8 cellular contexts compared by ENCODE assay signal in genomic region chr7:31735991-31736982, GRCh38. TPM values are rescaled to one million over a fixed set of nuclear protein-coding genes. Genes with fewer than 3 reads are reported as not detected.
DNase-seq lines count a peak whose midpoint lies in the region; ATAC-seq, FAIRE-seq and TF ChIP-seq lines count a peak whose summit lies in the region.

No MANE protein-coding gene starts in this region.

- peak; percentile 81 for FAIRE-seq in H54 (lab: Jason Lieb, UNC)

- no peaks in the 10 kb centered on the region for H3K36me3 Mint-ChIP-seq in stimulated activated effector memory CD8-positive, alpha-beta T cell treated with anti-CD3 and anti-CD28 coated beads, Interleukin-12 subunit alpha, Interleukin-12 subunit beta, amount 100 ng/mL, for 72 hours
- no peaks in the 10 kb centered on the region for H3K36me3 Mint-ChIP-seq in activated T-helper 1 cell treated with anti-CD3 and anti-CD28 coated beads, Interleukin-12 subunit alpha, Interleukin-12 subunit beta, Interleukin-2, Interleukin-4 antibody, amounts not matched to agents 30 ng/mL and 10 ng/mL and 1 ng/mL, durations not matched to agents 14 hours and 24 hours and 36 hours (ENCODE audit: low read depth)

- TF ChIP-seq CTCF in foreskin fibroblast (IDR thresholded peaks at IDR 0.05; ENCODE audit: low read depth, low read length): peak; percentile 90

- H3K27me3 Mint-ChIP-seq in activated T-helper 1 cell treated with anti-CD3 and anti-CD28 coated beads, Interleukin-12 subunit alpha, Interleukin-12 subunit beta, Interleukin-2, Interleukin-4 antibody, amounts not matched to agents 30 ng/mL and 10 ng/mL and 1 ng/mL, durations not matched to agents 14 hours and 24 hours and 36 hours (ENCODE audit: insufficient read depth): no peaks in the 10 kb centered on the region

- no peak for ATAC-seq in stimulated activated effector memory CD8-positive, alpha-beta T cell treated with anti-CD3 and anti-CD28 coated beads, Interleukin-12 subunit alpha, Interleukin-12 subunit beta, amount 100 ng/mL, for 72 hours

- H3K4me3 Mint-ChIP-seq in stimulated activated effector memory CD8-positive, alpha-beta T cell treated with anti-CD3 and anti-CD28 coated beads, Interleukin-12 subunit alpha, Interleukin-12 subunit beta, amount 100 ng/mL, for 72 hours: no peak overlapping the region
- no peak overlapping the region for H3K4me3 Mint-ChIP-seq in activated T-helper 1 cell treated with anti-CD3 and anti-CD28 coated beads, Interleukin-12 subunit alpha, Interleukin-12 subunit beta, Interleukin-2, Interleukin-4 antibody, amounts not matched to agents 30 ng/mL and 10 ng/mL and 1 ng/mL, durations not matched to agents 14 hours and 24 hours and 36 hours

- intact Hi-C loops in activated T-helper 1 cell treated with anti-CD3 and anti-CD28 coated beads, Interleukin-12 subunit alpha, Interleukin-12 subunit beta, Interleukin-2, Interleukin-4 antibody, amounts not matched to agents 30 ng/mL and 10 ng/mL and 1 ng/mL, durations not matched to agents 14 hours and 24 hours and 36 hours (cut with micrococcal nuclease): loop anchor here (2.0 kb wide), 1 partner anchor 601 kb away; no protein-coding TSS in a partner anchor

- DNase-seq in DMS153 treated with DMSO at 0.1 percent for 48 hours (lab: John Stamatoyannopoulos, UW; ENCODE audit: unreplicated experiment) (peak; percentile 88), H54 (ENCODE audit: insufficient read length, low spot score) (peak; percentile 74), NCI-H2029 (lab: John Stamatoyannopoulos, UW) (peak; percentile 40), T1000 (lab: John Stamatoyannopoulos, UW) (peak; percentile 35), foreskin fibroblast (peak; percentile 18 to 58), occipital lobe (lab: John Stamatoyannopoulos, UW) (peak; percentile 50)
- DNase-seq in stimulated activated effector memory CD8-positive, alpha-beta T cell treated with anti-CD3 and anti-CD28 coated beads, Interleukin-12 subunit alpha, Interleukin-12 subunit beta, amount 100 ng/mL, for 72 hours (ENCODE audit: low spot score in 2 of 2): no peak
- DNase-seq in activated T-helper 1 cell treated with anti-CD3 and anti-CD28 coated beads, Interleukin-12 subunit alpha, Interleukin-12 subunit beta, Interleukin-2, Interleukin-4 antibody, amounts not matched to agents 30 ng/mL and 10 ng/mL and 1 ng/mL, durations not matched to agents 14 hours and 24 hours and 36 hours (ENCODE audit: low spot score): no peak

- H3K9me3 Mint-ChIP-seq in stimulated activated effector memory CD8-positive, alpha-beta T cell treated with anti-CD3 and anti-CD28 coated beads, Interleukin-12 subunit alpha, Interleukin-12 subunit beta, amount 100 ng/mL, for 72 hours: peaks cover 10% of the 10 kb centered on the region
- no peaks in the 10 kb centered on the region for H3K9me3 Mint-ChIP-seq in activated T-helper 1 cell treated with anti-CD3 and anti-CD28 coated beads, Interleukin-12 subunit alpha, Interleukin-12 subunit beta, Interleukin-2, Interleukin-4 antibody, amounts not matched to agents 30 ng/mL and 10 ng/mL and 1 ng/mL, durations not matched to agents 14 hours and 24 hours and 36 hours

- H3K4me3 ChIP-seq in foreskin fibroblast (ENCODE audit: low read depth in 1 of 2, low read length in 2 of 2): no peak overlapping the region

- no peaks in the 10 kb centered on the region for H3K4me1 Mint-ChIP-seq in stimulated activated effector memory CD8-positive, alpha-beta T cell treated with anti-CD3 and anti-CD28 coated beads, Interleukin-12 subunit alpha, Interleukin-12 subunit beta, amount 100 ng/mL, for 72 hours
- H3K4me1 Mint-ChIP-seq in activated T-helper 1 cell treated with anti-CD3 and anti-CD28 coated beads, Interleukin-12 subunit alpha, Interleukin-12 subunit beta, Interleukin-2, Interleukin-4 antibody, amounts not matched to agents 30 ng/mL and 10 ng/mL and 1 ng/mL, durations not matched to agents 14 hours and 24 hours and 36 hours (ENCODE audit: low read depth): no peaks in the 10 kb centered on the region

- H3K27ac Mint-ChIP-seq in stimulated activated effector memory CD8-positive, alpha-beta T cell treated with anti-CD3 and anti-CD28 coated beads, Interleukin-12 subunit alpha, Interleukin-12 subunit beta, amount 100 ng/mL, for 72 hours: no peak overlapping the region
- H3K27ac Mint-ChIP-seq in activated T-helper 1 cell treated with anti-CD3 and anti-CD28 coated beads, Interleukin-12 subunit alpha, Interleukin-12 subunit beta, Interleukin-2, Interleukin-4 antibody, amounts not matched to agents 30 ng/mL and 10 ng/mL and 1 ng/mL, durations not matched to agents 14 hours and 24 hours and 36 hours: no peak overlapping the region

- no peak for TF ChIP-seq POLR2A in H54 (IDR thresholded peaks at IDR 0.05; ENCODE audit: low read depth, low read length)

RNA-seq across cellular contexts. Expression of gene PPP1R17, which starts 49.3 kb away (rescaled TPM):
- 2.7 TPM for total RNA-seq in occipital lobe
- not detected in 2 replicates for total RNA-seq in activated T-helper 1 cell treated with anti-CD3 and anti-CD28 coated beads, Interleukin-12 subunit alpha, Interleukin-12 subunit beta, Interleukin-2, Interleukin-4 antibody, amounts not matched to agents 30 ng/mL and 10 ng/mL and 1 ng/mL, durations not matched to agents 14 hours and 24 hours and 36 hours

Comparison
In these comparisons a context has a peak if more than half of its experiments do, and no peak if none do; other contexts are left out.
1. DNase-seq: peak in DMS153 treated with DMSO at 0.1 percent for 48 hours (single experiment), H54 (single experiment), NCI-H2029 (single experiment), T1000 (single experiment), foreskin fibroblast (2 of 2) and occipital lobe (single experiment); none in stimulated activated effector memory CD8-positive, alpha-beta T cell treated with anti-CD3 and anti-CD28 coated beads, Interleukin-12 subunit alpha, Interleukin-12 subunit beta, amount 100 ng/mL, for 72 hours (0 of 2) and activated T-helper 1 cell treated with anti-CD3 and anti-CD28 coated beads, Interleukin-12 subunit alpha, Interleukin-12 subunit beta, Interleukin-2, Interleukin-4 antibody, amounts not matched to agents 30 ng/mL and 10 ng/mL and 1 ng/mL, durations not matched to agents 14 hours and 24 hours and 36 hours (single experiment).